Comparison of ENCODE assay signal across 18 cellular contexts in genomic region chrX:108303682-108304081, GRCh38.
DNase-seq lines count a peak whose midpoint lies in the region; ATAC-seq, FAIRE-seq and TF ChIP-seq lines count a peak whose summit lies in the region.
"Had no signal": no experiment of that assay in that cellular context is flagged by ENCODE, and none has a peak within 500 bp of the region (broad histone marks: within the 10 kb centered on the region; RNA-seq: fewer than 3 reads in every experiment).

No MANE protein-coding gene starts in this region.

- peaks cover 17% of the 10 kb centered on the region for H3K36me3 Mint-ChIP-seq in neural progenitor cell
- H3K36me3 Mint-ChIP-seq: CD4-positive, alpha-beta memory T cell had no signal

- H3K4me2 ChIP-seq in OCI-LY3 (ENCODE audit: low read length), result peak overlapping the region; percentile 62
- H3K4me2 ChIP-seq in neural progenitor cell, result no peak overlapping the region

- H3K27me3 Mint-ChIP-seq in neural progenitor cell (ENCODE audit: insufficient read depth, low read depth), result peaks cover 4% of the 10 kb centered on the region
- H3K27me3 Mint-ChIP-seq: B cell had no signal

- H3K4me1 Mint-ChIP-seq in neural progenitor cell, result peaks cover 24% of the 10 kb centered on the region
- H3K4me1 Mint-ChIP-seq: B cell; CD4-positive, alpha-beta memory T cell had no signal

- H2AFZ ChIP-seq in OCI-LY3 (ENCODE audit: low read depth, low read length) (no peak overlapping the region), neural progenitor cell (replicated peaks) (no peak overlapping the region)

- no peak overlapping the region for H3K4me3 Mint-ChIP-seq in neural progenitor cell
- H3K4me3 Mint-ChIP-seq: B cell; CD4-positive, alpha-beta memory T cell; H9 had no signal

- H3K9me3 ChIP-seq in OCI-LY3 (ENCODE audit: insufficient read depth, low read length), result no peaks in the 10 kb centered on the region
- no peaks in the 10 kb centered on the region for H3K9me3 ChIP-seq in left ventricle myocardium inferior (replicated peaks)
- no peaks in the 10 kb centered on the region for H3K9me3 ChIP-seq in neural progenitor cell (ENCODE audit: low read depth)
- H3K9me3 ChIP-seq in Peyer's patch, result no peaks in the 10 kb centered on the region

- no peak for ATAC-seq in HG02938 (IDR thresholded peaks at IDR 0.05; ENCODE audit: unreplicated experiment)

- no peak for TF ChIP-seq POLR2A in Peyer's patch (IDR thresholded peaks at IDR 0.05)

- H4K20me1 ChIP-seq in OCI-LY3 (ENCODE audit: insufficient read depth, low read length) (no peaks in the 10 kb centered on the region), neural progenitor cell (ENCODE audit: low read depth) (no peaks in the 10 kb centered on the region)

- no peak overlapping the region for H3K9ac ChIP-seq in OCI-LY3 (ENCODE audit: low read length)
- no peak overlapping the region for H3K9ac ChIP-seq in neural progenitor cell

- H3K27ac Mint-ChIP-seq in neural progenitor cell, result no peak overlapping the region
- H3K27ac Mint-ChIP-seq: B cell; CD4-positive, alpha-beta memory T cell; H9 had no signal

- peak; percentile 67 for FAIRE-seq in GM19239 (lab: Jason Lieb, UNC)
- FAIRE-seq: D721Med, G401.6, GM12891 had no signal

- H3F3A ChIP-seq in neural progenitor cell (ENCODE audit: low read depth), result peaks cover 17% of the 10 kb centered on the region

- intact Hi-C loops in left ventricle myocardium inferior (cut with micrococcal nuclease), result no loop called here

- TF ChIP-seq CTCF in OCI-LY3 (IDR thresholded peaks at IDR 0.05; ENCODE audit: low read depth, low read length) (no peak), left ventricle myocardium inferior (IDR thresholded peaks at IDR 0.05; ENCODE audit: borderline replicate concordance) (no peak), neural progenitor cell (IDR thresholded peaks at IDR 0.05) (no peak), Peyer's patch (IDR thresholded peaks at IDR 0.05) (no peak)

- H3K27me3 ChIP-seq in OCI-LY3 (ENCODE audit: low read depth, low read length) (no peaks in the 10 kb centered on the region), left ventricle myocardium inferior (ENCODE audit: low read depth) (no peaks in the 10 kb centered on the region), neural progenitor cell (no peaks in the 10 kb centered on the region), Peyer's patch (no peaks in the 10 kb centered on the region)

- H3K4me1 ChIP-seq in OCI-LY3 (ENCODE audit: low read length) (peaks cover 32% of the 10 kb centered on the region), left ventricle myocardium inferior (no peaks in the 10 kb centered on the region), neural progenitor cell (peaks cover 13% of the 10 kb centered on the region), Peyer's patch (no peaks in the 10 kb centered on the region)

- H3K36me3 ChIP-seq in OCI-LY3 (replicated peaks; ENCODE audit: low read depth, low read length), result no peaks in the 10 kb centered on the region
- H3K36me3 ChIP-seq in left ventricle myocardium inferior, result no peaks in the 10 kb centered on the region
- no peaks in the 10 kb centered on the region for H3K36me3 ChIP-seq in neural progenitor cell
- H3K36me3 ChIP-seq in Peyer's patch, result no peaks in the 10 kb centered on the region

- H3K4me3 ChIP-seq in OCI-LY3 (ENCODE audit: low read length) (peak overlapping the region; percentile 54; the same call in 1 of the 2 replicates), left ventricle myocardium inferior (no peak overlapping the region), neural progenitor cell (no peak overlapping the region), Peyer's patch (no peak overlapping the region)

- DNase-seq in GM19239 (ENCODE audit: insufficient read length, low spot score) (no peak), left ventricle myocardium inferior (no peak), neural progenitor cell (ENCODE audit: low spot score) (no peak), NOMO-1 treated with DMSO at 0.1 percent for 48 hours (lab: John Stamatoyannopoulos, UW; ENCODE audit: unreplicated experiment) (no peak), Peyer's patch (no peak)
- DNase-seq: CD4-positive, alpha-beta memory T cell; COR-L47; DMS153; EL; GOT3; H9 had no signal

- H3K79me2 ChIP-seq in OCI-LY3 (ENCODE audit: low read length) (no peaks in the 10 kb centered on the region), neural progenitor cell (ENCODE audit: low read depth) (no peaks in the 10 kb centered on the region)

- H3K9me3 Mint-ChIP-seq in neural progenitor cell, result no peaks in the 10 kb centered on the region
- H3K9me3 Mint-ChIP-seq: CD4-positive, alpha-beta memory T cell; H9 had no signal

- no peak overlapping the region for H3K27ac ChIP-seq in OCI-LY3 (ENCODE audit: low read length)
- H3K27ac ChIP-seq in left ventricle myocardium inferior (replicated peaks), result peak overlapping the region; percentile 30
- H3K27ac ChIP-seq in neural progenitor cell, result peak overlapping the region; percentile 11
- no peak overlapping the region for H3K27ac ChIP-seq in Peyer's patch
- H3K27ac ChIP-seq: C4-2B had no signal

Comparison
In these comparisons a context has a peak if more than half of its experiments do, and no peak if none do; other contexts are left out.
1. H3K27ac ChIP-seq: peak in left ventricle myocardium inferior (single experiment) and neural progenitor cell (single experiment); none in OCI-LY3 (single experiment) and Peyer's patch (0 of 4).